10 cellular contexts compared by ENCODE assay signal in the genomic region with DNA sequence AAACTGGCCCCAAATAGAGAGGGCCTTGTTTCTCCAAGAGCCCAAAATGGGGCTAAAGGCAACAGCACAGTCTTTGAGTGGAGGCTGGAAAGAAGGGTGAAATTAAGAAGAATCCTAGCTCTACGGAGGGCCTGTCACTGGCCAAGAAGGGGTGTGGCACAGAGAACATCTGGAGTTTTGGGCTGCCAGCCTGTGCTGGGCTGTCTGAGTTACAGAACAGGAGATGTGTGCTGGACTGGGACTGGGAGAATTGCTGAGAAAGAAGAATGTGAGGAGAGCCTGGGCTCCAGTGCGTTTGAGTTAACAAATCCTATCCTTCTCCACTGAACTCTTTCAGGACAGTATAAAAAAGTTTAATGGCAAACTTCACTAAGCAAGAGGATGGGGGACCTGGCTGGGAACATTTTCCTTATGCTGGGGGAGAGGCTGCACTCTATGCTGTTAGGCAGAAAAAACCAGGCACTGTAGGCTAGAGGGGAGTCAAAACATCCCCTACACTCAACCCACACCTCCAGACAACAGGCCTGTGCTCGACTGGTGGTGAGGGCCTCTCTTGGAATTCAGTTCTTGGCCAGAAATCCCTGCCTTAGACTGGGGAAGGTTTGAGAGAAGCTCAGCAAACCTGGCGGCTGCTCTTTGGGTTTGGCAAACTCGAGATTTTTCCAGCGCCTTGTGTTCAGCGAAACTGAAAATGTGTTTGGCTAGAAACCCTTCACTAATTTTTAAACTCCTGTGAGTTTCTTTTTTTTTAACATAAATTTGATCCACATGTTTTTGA.
DNase-seq lines count a peak whose midpoint lies in the region; ATAC-seq and TF ChIP-seq lines count a peak whose summit lies in the region.
"Had no signal": no experiment of that assay in that cellular context is flagged by ENCODE, and none has a peak within 500 bp of the region (broad histone marks: within the 10 kb centered on the region; RNA-seq: fewer than 3 reads in every experiment).

No MANE protein-coding gene starts in this region.

- H3K9me3 ChIP-seq in osteoblast (ENCODE audit: low read depth, low read length): no peaks in the 10 kb centered on the region
- H3K9me3 ChIP-seq: A549 had no signal

- DNase-seq in Right ventricle myocardium superior (peak; percentile 83), osteoblast (ENCODE audit: insufficient read length, low spot score, missing footprints) (peak; percentile 69), NCI-H526 (lab: John Stamatoyannopoulos, UW) (no peak), T-helper 1 cell (no peak), H4 (ENCODE audit: low spot score) (no peak)
- no peak for DNase-seq in activated CD4-positive, alpha-beta memory T cell treated with anti-CD3 and anti-CD28 coated beads, Interleukin-2, amount 10 ng/mL, durations not matched to agents 7 days and 5 days

- H3K27ac Mint-ChIP-seq in activated CD4-positive, alpha-beta memory T cell treated with anti-CD3 and anti-CD28 coated beads, Interleukin-2, amount 10 ng/mL, durations not matched to agents 7 days and 5 days: no peak overlapping the region
- H3K27ac Mint-ChIP-seq: activated naive CD8-positive, alpha-beta T cell had no signal

- H3K27me3 Mint-ChIP-seq in activated CD4-positive, alpha-beta memory T cell treated with anti-CD3 and anti-CD28 coated beads, Interleukin-2, amount 10 ng/mL, durations not matched to agents 7 days and 5 days: peaks cover 19% of the 10 kb centered on the region

- no peaks in the 10 kb centered on the region for H4K20me1 ChIP-seq in osteoblast (ENCODE audit: insufficient read depth, low read length)

- no peak overlapping the region for H3K4me2 ChIP-seq in osteoblast (ENCODE audit: insufficient read depth, low read length)
- H3K4me2 ChIP-seq: A549 had no signal

- peaks cover 17% of the 10 kb centered on the region for H3K4me1 ChIP-seq in ACC112 (ENCODE audit: control insufficient read depth, insufficient read depth, low read length, unreplicated experiment)
- H3K4me1 ChIP-seq in osteoblast (ENCODE audit: insufficient read depth, low read length): peaks cover 31% of the 10 kb centered on the region
- H3K4me1 ChIP-seq: A549 had no signal

- peak; percentile 87 for ATAC-seq in Right ventricle myocardium superior (ENCODE audit: poor library complexity)

- TF ChIP-seq CTCF in osteoblast (IDR thresholded peaks at IDR 0.05; ENCODE audit: extremely low read depth, low read depth, low read length): no peak

- intact Hi-C loops in Right ventricle myocardium superior (cut with DNase I): no loop called here

- no peaks in the 10 kb centered on the region for H3K36me3 ChIP-seq in ACC112 (ENCODE audit: insufficient read depth, low read length)
- H3K36me3 ChIP-seq in osteoblast (ENCODE audit: insufficient read depth, low read length): peaks cover 5% of the 10 kb centered on the region

- H3K4me3 Mint-ChIP-seq in activated CD4-positive, alpha-beta memory T cell treated with anti-CD3 and anti-CD28 coated beads, Interleukin-2, amount 10 ng/mL, durations not matched to agents 7 days and 5 days: no peak overlapping the region
- H3K4me3 Mint-ChIP-seq: activated naive CD8-positive, alpha-beta T cell had no signal

- 0 out of 2 replicates have a peak overlapping the region, but pooled peaks have one; percentile 23 for H3K4me3 ChIP-seq in ACC112 (ENCODE audit: low read depth, low read length)
- no peak overlapping the region for H3K4me3 ChIP-seq in osteoblast (ENCODE audit: insufficient read depth, low read length)
- H3K4me3 ChIP-seq: A549 had no signal

- H3K79me2 ChIP-seq in ACC112 (ENCODE audit: control insufficient read depth, insufficient read depth, low read length, unreplicated experiment) (no peaks in the 10 kb centered on the region), osteoblast (ENCODE audit: insufficient read depth, low read length) (no peaks in the 10 kb centered on the region)

- POLR2A ChIA-PET in activated CD4-positive, alpha-beta memory T cell treated with anti-CD3 and anti-CD28 coated beads, Interleukin-2, amount 10 ng/mL, durations not matched to agents 7 days and 5 days (lab: Charles Lee): interaction anchor here (0.7 kb wide), 1 partner anchor 81 kb away, joined by 3 read pairs; no protein-coding TSS in a partner anchor

- peak overlapping the region; percentile 97 for H2AFZ ChIP-seq in ACC112 (ENCODE audit: low read length, unreplicated experiment)
- H2AFZ ChIP-seq in osteoblast (ENCODE audit: low read length): peak overlapping the region; percentile 78

- H3K27ac ChIP-seq in ACC112 (ENCODE audit: low read depth, low read length) (peak overlapping the region; percentile 40), angular gyrus (ENCODE audit: low read depth, low read length) (peak overlapping the region; percentile 65), osteoblast (ENCODE audit: low read depth, low read length) (peak overlapping the region; percentile 78)

- CTCF ChIA-PET in activated CD4-positive, alpha-beta memory T cell treated with anti-CD3 and anti-CD28 coated beads, Interleukin-2, amount 10 ng/mL, durations not matched to agents 7 days and 5 days (lab: Charles Lee): no interaction called here

- H3K36me3 Mint-ChIP-seq in activated CD4-positive, alpha-beta memory T cell treated with anti-CD3 and anti-CD28 coated beads, Interleukin-2, amount 10 ng/mL, durations not matched to agents 7 days and 5 days (ENCODE audit: low read depth): no peaks in the 10 kb centered on the region

- no peaks in the 10 kb centered on the region for H3K4me1 Mint-ChIP-seq in activated CD4-positive, alpha-beta memory T cell treated with anti-CD3 and anti-CD28 coated beads, Interleukin-2, amount 10 ng/mL, durations not matched to agents 7 days and 5 days

- H3K27me3 ChIP-seq in ACC112 (ENCODE audit: insufficient read depth, low read length): no peaks in the 10 kb centered on the region
- no peaks in the 10 kb centered on the region for H3K27me3 ChIP-seq in osteoblast (ENCODE audit: insufficient read depth, low read length)

- no peaks in the 10 kb centered on the region for H3K9me3 Mint-ChIP-seq in activated CD4-positive, alpha-beta memory T cell treated with anti-CD3 and anti-CD28 coated beads, Interleukin-2, amount 10 ng/mL, durations not matched to agents 7 days and 5 days

Comparison
In these comparisons a context has a peak if more than half of its experiments do, and no peak if none do; other contexts are left out.
1. DNase-seq: peak in Right ventricle myocardium superior (single experiment) and osteoblast (single experiment); none in NCI-H526 (0 of 2), activated CD4-positive, alpha-beta memory T cell treated with anti-CD3 and anti-CD28 coated beads, Interleukin-2, amount 10 ng/mL, durations not matched to agents 7 days and 5 days (single experiment), T-helper 1 cell (0 of 5) and H4 (single experiment).
2. Peak in every context shown above with its lines, with median percentiles within 50 percentile points of each other: H3K27ac ChIP-seq.